ENCODE assay signal across 1 cellular context in the genomic region with DNA sequence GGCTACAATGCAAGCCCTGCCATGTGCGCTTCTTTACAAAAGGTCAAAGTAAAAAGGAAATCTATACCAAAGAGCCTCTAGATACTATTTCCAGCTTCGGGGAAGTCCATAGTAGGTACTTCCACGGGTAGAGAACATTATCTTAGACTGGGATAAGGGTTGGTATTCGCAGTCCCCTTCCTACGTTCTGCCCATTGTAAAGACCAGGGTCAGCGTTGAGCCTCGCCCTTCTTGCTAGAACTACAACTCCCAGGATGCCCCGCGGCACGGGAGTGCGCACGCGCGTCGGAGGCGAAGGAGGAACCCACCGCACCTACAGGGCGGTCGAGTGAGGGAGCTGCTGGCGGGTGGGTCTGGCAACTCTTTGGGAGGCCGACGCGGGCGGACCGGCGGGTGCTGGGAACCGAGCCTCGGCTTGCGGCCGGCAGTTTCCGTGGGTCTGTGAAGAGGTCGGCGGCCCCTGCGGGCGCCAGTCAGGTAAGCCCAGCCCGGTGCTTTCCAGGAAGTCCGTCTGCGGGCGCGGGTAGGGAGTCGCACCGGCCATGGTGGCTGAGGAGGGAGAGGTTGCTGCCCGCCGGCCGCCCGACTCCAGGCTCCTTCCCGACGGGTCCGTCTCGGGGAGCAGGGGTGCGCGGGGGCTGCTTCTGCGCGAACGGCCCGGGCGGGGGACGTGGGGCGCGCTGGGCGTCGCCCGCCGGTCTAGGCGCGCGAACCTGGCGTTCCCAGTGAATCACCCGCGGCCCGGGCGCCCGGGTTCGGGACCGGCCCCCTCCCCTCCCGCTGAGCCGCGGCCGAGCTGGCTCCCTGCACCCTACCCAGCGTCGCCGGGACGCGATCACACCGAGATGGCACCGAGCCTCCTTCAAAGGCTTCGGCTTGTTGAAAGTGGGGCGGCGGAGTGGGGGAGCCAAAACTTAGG.
TF ChIP-seq lines count a peak whose summit lies in the region.

A gene (plus strand): TSS at position 294 of the 919 bp plus-strand sequence. CDS start 33,232 bp downstream, outside the sequence.

TF ChIP-seq in HepG2, 621 proteins besides CTCF, POLR2A, EP300 and RAD21 (continued from another document and continues in another):
- TF ChIP-seq, protein P1, sequence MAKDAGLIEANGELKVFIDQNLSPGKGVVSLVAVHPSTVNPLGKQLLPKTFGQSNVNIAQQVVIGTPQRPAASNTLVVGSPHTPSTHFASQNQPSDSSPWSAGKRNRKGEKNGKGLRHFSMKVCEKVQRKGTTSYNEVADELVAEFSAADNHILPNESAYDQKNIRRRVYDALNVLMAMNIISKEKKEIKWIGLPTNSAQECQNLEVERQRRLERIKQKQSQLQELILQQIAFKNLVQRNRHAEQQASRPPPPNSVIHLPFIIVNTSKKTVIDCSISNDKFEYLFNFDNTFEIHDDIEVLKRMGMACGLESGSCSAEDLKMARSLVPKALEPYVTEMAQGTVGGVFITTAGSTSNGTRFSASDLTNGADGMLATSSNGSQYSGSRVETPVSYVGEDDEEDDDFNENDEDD (CRISPR knock-in tag; IDR thresholded peaks at IDR 0.05; ENCODE audit: borderline replicate concordance) = peak; percentile 21; the same call in 1 of the 2 replicates
- TF ChIP-seq KDM3A (CRISPR knock-in tag; IDR thresholded peaks at IDR 0.05; ENCODE audit: low read depth) (0 out of 2 replicates have a peak, but pooled peaks have one; percentile 53), MAZ (IDR thresholded peaks at IDR 0.05; ENCODE audit: borderline replicate concordance, low read depth, low read length) (no peak; the same call in 1 of the 2 replicates), MAZ (CRISPR knock-in tag; IDR thresholded peaks at IDR 0.05; ENCODE audit: low read depth) (peak; percentile 78), ZSCAN25 (CRISPR knock-in tag; IDR thresholded peaks at IDR 0.05) (0 out of 2 replicates have a peak, but pooled peaks have one; percentile 52), KMT2A (CRISPR knock-in tag; IDR thresholded peaks at IDR 0.05) (peak; percentile 66), TBX2 (CRISPR knock-in tag; IDR thresholded peaks at IDR 0.05; ENCODE audit: borderline replicate concordance) (peak; percentile 77), ZNF292 (CRISPR knock-in tag; IDR thresholded peaks at IDR 0.05; ENCODE audit: borderline replicate concordance, low read depth) (0 out of 2 replicates have a peak, but pooled peaks have one; percentile 38), ZNF546 (CRISPR knock-in tag; conservative IDR thresholded peaks at IDR 0.05) (peak; percentile 28; the same call in 1 of the 2 replicates), ZNF430 (CRISPR knock-in tag; IDR thresholded peaks at IDR 0.05) (no peak), KLF16 (CRISPR knock-in tag; IDR thresholded peaks at IDR 0.05) (peak in 1 of 2 experiments; percentile 28; a peak in 1 of 4 replicates), PHF8 (CRISPR knock-in tag; IDR thresholded peaks at IDR 0.05) (peak; percentile 89), KAT8 (CRISPR knock-in tag; IDR thresholded peaks at IDR 0.05) (peak; percentile 32; the same call in 1 of the 2 replicates), ETV5 (CRISPR knock-in tag; IDR thresholded peaks at IDR 0.05; ENCODE audit: borderline replicate concordance) (peak; percentile 41; the same call in 1 of the 2 replicates), ZNF547 (CRISPR knock-in tag; IDR thresholded peaks at IDR 0.05) (peak; percentile 87), TAF1 (CRISPR knock-in tag; IDR thresholded peaks at IDR 0.05) (peak; percentile 89), CBX5 (CRISPR knock-in tag; IDR thresholded peaks at IDR 0.05; ENCODE audit: borderline replicate concordance) (peak; percentile 18; the same call in 1 of the 2 replicates), ZNF674 (CRISPR knock-in tag; IDR thresholded peaks at IDR 0.05; ENCODE audit: low read depth) (peak; percentile 40; the same call in 1 of the 2 replicates), ISL2 (CRISPR knock-in tag; IDR thresholded peaks at IDR 0.05) (peak; percentile 50; the same call in 1 of the 2 replicates), PCBP2 (optimal IDR thresholded peaks at IDR 0.05; ENCODE audit: low read depth, low read length, poor library complexity, severe bottlenecking) (no peak), ZNF781 (CRISPR knock-in tag; IDR thresholded peaks at IDR 0.05; ENCODE audit: borderline replicate concordance, not compliant biosample characterization) (peak; percentile 51), U2AF1 (optimal IDR thresholded peaks at IDR 0.05; ENCODE audit: low read depth, low read length) (peak; percentile 56), CCDC6 (CRISPR knock-in tag; IDR thresholded peaks at IDR 0.05) (peak; percentile 81), ZNF709 (CRISPR knock-in tag; IDR thresholded peaks at IDR 0.05) (peak; percentile 62; the same call in 1 of the 2 replicates)
- TF ChIP-seq, protein P2, sequence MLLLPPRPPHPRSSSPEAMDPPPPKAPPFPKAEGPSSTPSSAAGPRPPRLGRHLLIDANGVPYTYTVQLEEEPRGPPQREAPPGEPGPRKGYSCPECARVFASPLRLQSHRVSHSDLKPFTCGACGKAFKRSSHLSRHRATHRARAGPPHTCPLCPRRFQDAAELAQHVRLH (CRISPR knock-in tag; IDR thresholded peaks at IDR 0.05; ENCODE audit: borderline replicate concordance, low read depth) = no peak; the same call in 1 of the 2 replicates
- TF ChIP-seq, protein P3, sequence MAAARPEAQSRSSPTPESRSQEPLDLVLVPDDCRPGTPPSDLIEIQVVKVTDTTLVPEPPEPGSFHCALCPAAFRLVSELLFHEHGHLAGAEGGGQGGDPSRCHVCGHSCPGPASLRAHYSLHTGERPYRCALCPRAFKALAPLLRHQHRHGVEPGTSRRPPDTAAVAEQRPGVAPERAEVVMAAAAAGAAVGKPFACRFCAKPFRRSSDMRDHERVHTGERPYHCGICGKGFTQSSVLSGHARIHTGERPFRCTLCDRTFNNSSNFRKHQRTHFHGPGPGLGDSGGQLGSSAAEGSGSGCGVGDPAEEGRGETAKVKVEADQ (CRISPR knock-in tag; IDR thresholded peaks at IDR 0.05; ENCODE audit: borderline replicate concordance) = peak; percentile 88; the same call in 1 of the 2 replicates
- TF ChIP-seq, protein P4, sequence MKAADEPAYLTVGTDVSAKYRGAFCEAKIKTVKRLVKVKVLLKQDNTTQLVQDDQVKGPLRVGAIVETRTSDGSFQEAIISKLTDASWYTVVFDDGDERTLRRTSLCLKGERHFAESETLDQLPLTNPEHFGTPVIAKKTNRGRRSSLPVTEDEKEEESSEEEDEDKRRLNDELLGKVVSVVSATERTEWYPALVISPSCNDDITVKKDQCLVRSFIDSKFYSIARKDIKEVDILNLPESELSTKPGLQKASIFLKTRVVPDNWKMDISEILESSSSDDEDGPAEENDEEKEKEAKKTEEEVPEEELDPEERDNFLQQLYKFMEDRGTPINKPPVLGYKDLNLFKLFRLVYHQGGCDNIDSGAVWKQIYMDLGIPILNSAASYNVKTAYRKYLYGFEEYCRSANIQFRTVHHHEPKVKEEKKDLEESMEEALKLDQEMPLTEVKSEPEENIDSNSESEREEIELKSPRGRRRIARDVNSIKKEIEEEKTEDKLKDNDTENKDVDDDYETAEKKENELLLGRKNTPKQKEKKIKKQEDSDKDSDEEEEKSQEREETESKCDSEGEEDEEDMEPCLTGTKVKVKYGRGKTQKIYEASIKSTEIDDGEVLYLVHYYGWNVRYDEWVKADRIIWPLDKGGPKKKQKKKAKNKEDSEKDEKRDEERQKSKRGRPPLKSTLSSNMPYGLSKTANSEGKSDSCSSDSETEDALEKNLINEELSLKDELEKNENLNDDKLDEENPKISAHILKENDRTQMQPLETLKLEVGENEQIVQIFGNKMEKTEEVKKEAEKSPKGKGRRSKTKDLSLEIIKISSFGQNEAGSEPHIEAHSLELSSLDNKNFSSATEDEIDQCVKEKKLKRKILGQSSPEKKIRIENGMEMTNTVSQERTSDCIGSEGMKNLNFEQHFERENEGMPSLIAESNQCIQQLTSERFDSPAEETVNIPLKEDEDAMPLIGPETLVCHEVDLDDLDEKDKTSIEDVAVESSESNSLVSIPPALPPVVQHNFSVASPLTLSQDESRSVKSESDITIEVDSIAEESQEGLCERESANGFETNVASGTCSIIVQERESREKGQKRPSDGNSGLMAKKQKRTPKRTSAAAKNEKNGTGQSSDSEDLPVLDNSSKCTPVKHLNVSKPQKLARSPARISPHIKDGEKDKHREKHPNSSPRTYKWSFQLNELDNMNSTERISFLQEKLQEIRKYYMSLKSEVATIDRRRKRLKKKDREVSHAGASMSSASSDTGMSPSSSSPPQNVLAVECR (CRISPR knock-in tag; IDR thresholded peaks at IDR 0.05; ENCODE audit: borderline replicate concordance) = peak; percentile 81
- TF ChIP-seq, protein P5, sequence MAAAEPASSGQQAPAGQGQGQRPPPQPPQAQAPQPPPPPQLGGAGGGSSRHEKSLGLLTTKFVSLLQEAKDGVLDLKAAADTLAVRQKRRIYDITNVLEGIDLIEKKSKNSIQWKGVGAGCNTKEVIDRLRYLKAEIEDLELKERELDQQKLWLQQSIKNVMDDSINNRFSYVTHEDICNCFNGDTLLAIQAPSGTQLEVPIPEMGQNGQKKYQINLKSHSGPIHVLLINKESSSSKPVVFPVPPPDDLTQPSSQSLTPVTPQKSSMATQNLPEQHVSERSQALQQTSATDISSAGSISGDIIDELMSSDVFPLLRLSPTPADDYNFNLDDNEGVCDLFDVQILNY (CRISPR knock-in tag; conservative IDR thresholded peaks at IDR 0.05) = no peak
- TF ChIP-seq, protein P6, sequence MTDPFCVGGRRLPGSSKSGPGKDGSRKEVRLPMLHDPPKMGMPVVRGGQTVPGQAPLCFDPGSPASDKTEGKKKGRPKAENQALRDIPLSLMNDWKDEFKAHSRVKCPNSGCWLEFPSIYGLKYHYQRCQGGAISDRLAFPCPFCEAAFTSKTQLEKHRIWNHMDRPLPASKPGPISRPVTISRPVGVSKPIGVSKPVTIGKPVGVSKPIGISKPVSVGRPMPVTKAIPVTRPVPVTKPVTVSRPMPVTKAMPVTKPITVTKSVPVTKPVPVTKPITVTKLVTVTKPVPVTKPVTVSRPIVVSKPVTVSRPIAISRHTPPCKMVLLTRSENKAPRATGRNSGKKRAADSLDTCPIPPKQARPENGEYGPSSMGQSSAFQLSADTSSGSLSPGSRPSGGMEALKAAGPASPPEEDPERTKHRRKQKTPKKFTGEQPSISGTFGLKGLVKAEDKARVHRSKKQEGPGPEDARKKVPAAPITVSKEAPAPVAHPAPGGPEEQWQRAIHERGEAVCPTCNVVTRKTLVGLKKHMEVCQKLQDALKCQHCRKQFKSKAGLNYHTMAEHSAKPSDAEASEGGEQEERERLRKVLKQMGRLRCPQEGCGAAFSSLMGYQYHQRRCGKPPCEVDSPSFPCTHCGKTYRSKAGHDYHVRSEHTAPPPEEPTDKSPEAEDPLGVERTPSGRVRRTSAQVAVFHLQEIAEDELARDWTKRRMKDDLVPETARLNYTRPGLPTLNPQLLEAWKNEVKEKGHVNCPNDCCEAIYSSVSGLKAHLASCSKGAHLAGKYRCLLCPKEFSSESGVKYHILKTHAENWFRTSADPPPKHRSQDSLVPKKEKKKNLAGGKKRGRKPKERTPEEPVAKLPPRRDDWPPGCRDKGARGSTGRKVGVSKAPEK (CRISPR knock-in tag; IDR thresholded peaks at IDR 0.05; ENCODE audit: borderline replicate concordance) = no peak
- TF ChIP-seq, protein P7, sequence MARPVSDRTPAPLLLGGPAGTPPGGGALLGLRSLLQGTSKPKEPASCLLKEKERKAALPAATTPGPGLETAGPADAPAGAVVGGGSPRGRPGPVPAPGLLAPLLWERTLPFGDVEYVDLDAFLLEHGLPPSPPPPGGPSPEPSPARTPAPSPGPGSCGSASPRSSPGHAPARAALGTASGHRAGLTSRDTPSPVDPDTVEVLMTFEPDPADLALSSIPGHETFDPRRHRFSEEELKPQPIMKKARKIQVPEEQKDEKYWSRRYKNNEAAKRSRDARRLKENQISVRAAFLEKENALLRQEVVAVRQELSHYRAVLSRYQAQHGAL (CRISPR knock-in tag; IDR thresholded peaks at IDR 0.05; ENCODE audit: not compliant biosample characterization) = peak; percentile 48
- TF ChIP-seq, protein P8, sequence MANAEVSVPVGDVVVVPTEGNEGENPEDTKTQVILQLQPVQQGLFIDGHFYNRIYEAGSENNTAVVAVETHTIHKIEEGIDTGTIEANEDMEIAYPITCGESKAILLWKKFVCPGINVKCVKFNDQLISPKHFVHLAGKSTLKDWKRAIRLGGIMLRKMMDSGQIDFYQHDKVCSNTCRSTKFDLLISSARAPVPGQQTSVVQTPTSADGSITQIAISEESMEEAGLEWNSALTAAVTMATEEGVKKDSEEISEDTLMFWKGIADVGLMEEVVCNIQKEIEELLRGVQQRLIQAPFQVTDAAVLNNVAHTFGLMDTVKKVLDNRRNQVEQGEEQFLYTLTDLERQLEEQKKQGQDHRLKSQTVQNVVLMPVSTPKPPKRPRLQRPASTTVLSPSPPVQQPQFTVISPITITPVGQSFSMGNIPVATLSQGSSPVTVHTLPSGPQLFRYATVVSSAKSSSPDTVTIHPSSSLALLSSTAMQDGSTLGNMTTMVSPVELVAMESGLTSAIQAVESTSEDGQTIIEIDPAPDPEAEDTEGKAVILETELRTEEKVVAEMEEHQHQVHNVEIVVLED (CRISPR knock-in tag; IDR thresholded peaks at IDR 0.05; ENCODE audit: borderline replicate concordance) = peak; percentile 77; the same call in 1 of the 2 replicates
- TF ChIP-seq, protein P9, sequence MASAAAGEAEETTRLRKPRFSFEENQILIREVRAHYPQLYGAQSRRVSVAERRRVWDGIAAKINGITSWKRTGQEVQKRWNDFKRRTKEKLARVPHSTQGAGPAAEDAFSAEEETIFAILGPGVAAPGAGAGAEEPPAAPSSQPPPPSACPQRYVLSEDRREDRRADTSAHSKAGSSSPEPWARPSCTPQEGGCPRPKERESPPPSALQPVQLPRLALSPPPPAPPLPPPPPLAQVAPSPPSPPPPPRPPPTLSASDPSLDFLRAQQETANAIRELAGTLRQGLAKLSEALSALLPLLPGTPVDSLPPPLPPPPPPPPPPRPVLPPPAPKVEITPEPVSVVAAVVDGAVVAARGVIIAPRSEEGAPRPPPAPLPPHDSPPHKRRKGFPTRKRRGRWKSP (CRISPR knock-in tag; IDR thresholded peaks at IDR 0.05) = peak; percentile 71
